Comparison of ENCODE assay signal across 8 cellular contexts in the genomic region with DNA sequence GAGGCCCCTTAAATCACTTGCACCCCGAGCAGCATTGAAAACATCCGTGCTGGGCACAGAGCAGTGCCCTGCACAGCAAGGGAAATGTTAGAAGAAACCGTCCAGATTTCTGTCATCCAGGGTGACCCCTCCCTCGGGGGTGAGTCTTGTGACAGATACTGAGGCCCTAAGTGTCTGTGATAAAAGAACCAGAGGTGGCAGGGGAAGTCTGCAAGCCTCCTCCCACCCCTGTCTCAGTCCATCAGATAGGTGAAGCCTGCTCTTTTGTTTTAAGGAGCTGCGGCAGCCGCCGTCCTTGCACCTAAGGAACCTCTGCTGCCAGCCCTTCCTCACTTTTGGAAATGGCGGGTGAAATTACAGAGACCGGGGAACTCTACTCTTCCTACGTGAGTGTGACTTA. TPM values are rescaled to one million over a fixed set of nuclear protein-coding genes. Genes with fewer than 3 reads are reported as not detected.
DNase-seq lines count a peak whose midpoint lies in the region; ATAC-seq and TF ChIP-seq lines count a peak whose summit lies in the region.

No MANE protein-coding gene starts in this region.

- TF ChIP-seq EP300 in tibial nerve (IDR thresholded peaks at IDR 0.05) = no peak

- H3K36me3 ChIP-seq in adipocyte (ENCODE audit: control insufficient read depth, insufficient read depth, low read length, severe bottlenecking) = peaks cover 42% of the 10 kb centered on the region
- peaks cover 0 to 17% (median 8%) of the 10 kb centered on the region in 4 donors for H3K36me3 ChIP-seq in right lobe of liver
- peaks cover 0 to 40% (median 8%) of the 10 kb centered on the region in 3 donors for H3K36me3 ChIP-seq in tibial nerve

- H3K9me3 Mint-ChIP-seq in activated T-cell treated with anti-CD3 and anti-CD28 coated beads, Interleukin-2, amount 50 U/mL, for 24 hours = no peaks in the 10 kb centered on the region

- TF ChIP-seq CTCF in right lobe of liver (IDR thresholded peaks at IDR 0.05) = no peak
- no peak for TF ChIP-seq CTCF in tibial nerve (IDR thresholded peaks at IDR 0.05)
- TF ChIP-seq CTCF in GM13977 (IDR thresholded peaks at IDR 0.05; ENCODE audit: extremely low read depth, insufficient read depth, missing control alignments) = no peak

- H3K4me3 ChIP-seq in adipocyte (ENCODE audit: low read length) (peak overlapping the region; percentile 96), right lobe of liver (peak overlapping the region; percentile 89 to 97 (median 97)), tibial nerve (peak overlapping the region; percentile 76 to 99 (median 83))

- peak overlapping the region; percentile 95 for H3K27ac Mint-ChIP-seq in activated T-cell treated with anti-CD3 and anti-CD28 coated beads, Interleukin-2, amount 50 U/mL, for 24 hours

- H3K9ac ChIP-seq in adipocyte (ENCODE audit: low read length) = peak overlapping the region; percentile 95

- 9% methylated on average over 5 of the region's 10 CpGs for WGBS in right lobe of liver (ENCODE audit: insufficient coverage, low coverage, low lambda C conversion rate, missing lambda C conversion rate)
- WGBS in tibial nerve, 2 donors = 30 to 41% methylated on average over 10 of the region's 10 CpGs

- H3K27me3 Mint-ChIP-seq in activated T-cell treated with anti-CD3 and anti-CD28 coated beads, Interleukin-2, amount 50 U/mL, for 24 hours = no peaks in the 10 kb centered on the region

- intact Hi-C loops in right lobe of liver (cut with DNase I) = no loop called here

- H3K27me3 ChIP-seq in adipocyte (replicated peaks; ENCODE audit: control insufficient read depth, insufficient read depth, low read length) (no peaks in the 10 kb centered on the region), right lobe of liver (no peaks in the 10 kb centered on the region), tibial nerve (no peaks in the 10 kb centered on the region)

- no peak for DNase-seq in activated T-cell treated with anti-CD3 and anti-CD28 coated beads, Interleukin-2, amount 50 U/mL, for 24 hours
- no peak for DNase-seq in activated T-cell treated with anti-CD3 and anti-CD28 coated beads, Interleukin-2, amount 50 U/mL, for 48 hours
- no peak for DNase-seq in adipocyte (ENCODE audit: low read depth)
- DNase-seq in right lobe of liver = no peak
- no peak for DNase-seq in tibial nerve (ENCODE audit: low spot score in 2 of 2)
- no peak for DNase-seq in ecto neural progenitor cell (ENCODE audit: low spot score)
- no peak for DNase-seq in GM13977 (ENCODE audit: low spot score)
- no peak for DNase-seq in cortex of kidney (lab: John Stamatoyannopoulos, UW)

- peaks cover 69% of the 10 kb centered on the region for H3K36me3 Mint-ChIP-seq in activated T-cell treated with anti-CD3 and anti-CD28 coated beads, Interleukin-2, amount 50 U/mL, for 24 hours (ENCODE audit: low read depth)

- ATAC-seq in right lobe of liver = no peak

- TF ChIP-seq POLR2A in right lobe of liver (IDR thresholded peaks at IDR 0.05) = no peak
- TF ChIP-seq POLR2A in tibial nerve (IDR thresholded peaks at IDR 0.05) = no peak

- H3K4me1 ChIP-seq in adipocyte (ENCODE audit: control insufficient read depth, insufficient read depth, low read length) (peaks cover 33% of the 10 kb centered on the region), right lobe of liver (peaks cover 0 to 43% (median 16%) of the 10 kb centered on the region in 4 donors), tibial nerve (peaks cover 0 to 42% (median 27%) of the 10 kb centered on the region in 4 donors)

- no peaks in the 10 kb centered on the region for H3K9me3 ChIP-seq in adipocyte (ENCODE audit: control insufficient read depth, low read length)
- no peaks in the 10 kb centered on the region for H3K9me3 ChIP-seq in right lobe of liver
- no peaks in the 10 kb centered on the region for H3K9me3 ChIP-seq in tibial nerve

- H3K27ac ChIP-seq in right lobe of liver = no peak overlapping the region
- H3K27ac ChIP-seq in tibial nerve = peak overlapping the region in 2 of 4 donors; percentile 77 to 90

- in situ Hi-C loops in GM13977 (cut with MboI; ENCODE audit: low pct_unique_long_range_greater_than_20kb, low sequenced_read_pairs, unreplicated experiment) = no loop called here

- peaks cover 75% of the 10 kb centered on the region for H3K4me1 Mint-ChIP-seq in activated T-cell treated with anti-CD3 and anti-CD28 coated beads, Interleukin-2, amount 50 U/mL, for 24 hours (ENCODE audit: low read depth)

- H3K4me3 Mint-ChIP-seq in activated T-cell treated with anti-CD3 and anti-CD28 coated beads, Interleukin-2, amount 50 U/mL, for 24 hours = peak overlapping the region; percentile 97

RNA-seq across cellular contexts. Expression of a gene that starts 0.8 kb away (rescaled TPM):
- total RNA-seq in right lobe of liver (10 to 100 TPM in 5 of 6 experiments, 1 to 10 TPM in 1; 10.0 to 23.0 (median 16.3) TPM), tibial nerve (10 to 100 TPM; 27.5 to 78.6 (median 43.2) TPM)

RNA-seq across cellular contexts. Expression of a gene that starts 28.6 kb away (rescaled TPM):
- total RNA-seq in right lobe of liver = 100 to 1,000 TPM; 105 to 218 (median 161) TPM
- total RNA-seq in tibial nerve = 10 to 100 TPM; 42.2 to 55.2 (median 53.0) TPM

RNA-seq across cellular contexts. Expression of a gene that starts 39.9 kb away (rescaled TPM):
- total RNA-seq in right lobe of liver (10 to 100 TPM in 3 of 6 experiments, 1 to 10 TPM in 3; 5.0 to 14.4 (median 9.0) TPM), tibial nerve (1 to 10 TPM in 3 of 4 donors, under 1 TPM in 1; 0.87 to 4.4 (median 2.3) TPM)
